In the genomic region with DNA sequence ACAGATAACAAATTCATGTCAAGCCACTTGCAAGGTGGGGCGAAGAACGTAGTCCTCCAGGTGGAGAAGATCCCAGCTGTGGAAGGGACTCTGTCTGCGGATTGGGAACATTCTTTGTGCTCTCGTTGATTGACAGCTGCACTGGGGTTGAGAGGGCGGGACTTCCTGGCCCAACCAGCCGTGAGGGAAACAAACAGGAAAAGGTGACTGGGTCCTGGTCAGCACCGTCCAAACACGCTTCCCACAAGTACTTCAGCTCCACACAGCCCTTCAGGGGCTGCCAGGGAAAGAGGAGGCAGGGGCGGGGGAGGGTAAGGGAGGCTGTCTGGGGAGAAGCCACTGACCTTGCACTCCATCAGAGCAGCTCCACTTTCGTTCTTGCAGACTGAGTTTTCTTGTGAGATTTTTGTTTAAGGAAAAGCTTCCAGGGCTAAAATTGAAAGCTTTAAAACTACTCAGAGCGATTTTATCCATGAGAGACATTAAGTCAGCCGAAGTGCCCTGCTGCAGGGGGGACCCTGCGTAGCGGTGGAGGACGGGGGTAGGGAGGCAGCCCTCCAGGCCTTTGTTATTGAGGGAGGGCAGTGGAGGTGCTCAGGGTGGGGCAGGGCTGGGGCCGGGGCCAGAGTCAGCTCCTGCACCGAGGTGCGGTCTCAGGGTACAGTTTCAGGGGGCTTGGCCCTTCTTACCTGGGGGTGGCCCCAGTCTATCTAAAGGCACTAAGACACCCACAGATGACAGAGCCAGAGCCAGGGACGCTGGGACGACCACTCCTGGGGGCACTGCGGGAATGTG, we compare ENCODE assay signal across 8 cellular contexts. TPM values are rescaled to one million over a fixed set of nuclear protein-coding genes. Genes with fewer than 3 reads are reported as not detected.
DNase-seq lines count a peak whose midpoint lies in the region; ATAC-seq and TF ChIP-seq lines count a peak whose summit lies in the region.

No MANE protein-coding gene starts in this region.

- no peak for TF ChIP-seq CTCF in WERI-Rb-1 (IDR thresholded peaks at IDR 0.05; ENCODE audit: low read depth, low read length)

- H3K4me3 ChIP-seq in WERI-Rb-1 (ENCODE audit: low read depth, low read length) (no peak overlapping the region), iPS DF 6.9 (ENCODE audit: low read length) (no peak overlapping the region), aorta (ENCODE audit: low read length in 2 of 2) (peak overlapping the region in 1 of 2 donors; percentile 8)

- ATAC-seq in aorta (ENCODE audit: low FRiP score) (peak; percentile 15), HG03571 (IDR thresholded peaks at IDR 0.05; ENCODE audit: unreplicated experiment) (no peak), GM18520 (IDR thresholded peaks at IDR 0.05; ENCODE audit: unreplicated experiment) (no peak)
- no peak for ATAC-seq in activated T-helper 17 cell treated with anti-CD3 and anti-CD28 coated beads, Interleukin-2, amount 50 U/mL, for 72 hours (replicated peaks)

- no peaks in the 10 kb centered on the region for H3K36me3 Mint-ChIP-seq in activated T-helper 17 cell treated with anti-CD3 and anti-CD28 coated beads, Interleukin-2, amount 50 U/mL, for 72 hours (ENCODE audit: low read depth)

- H3K27me3 Mint-ChIP-seq in activated T-helper 17 cell treated with anti-CD3 and anti-CD28 coated beads, Interleukin-2, amount 50 U/mL, for 72 hours, result peaks cover 16% of the 10 kb centered on the region

- H3K27me3 ChIP-seq in WERI-Rb-1 (ENCODE audit: insufficient read depth, low read depth, severe bottlenecking) (no peaks in the 10 kb centered on the region), iPS DF 6.9 (ENCODE audit: control insufficient read depth, insufficient read depth, low read length) (no peaks in the 10 kb centered on the region), aorta (ENCODE audit: control insufficient read depth in 1 of 2, insufficient read depth in 2 of 2, low read length in 1 of 2) (no peaks in the 10 kb centered on the region)

- no peak overlapping the region for H3K27ac Mint-ChIP-seq in activated T-helper 17 cell treated with anti-CD3 and anti-CD28 coated beads, Interleukin-2, amount 50 U/mL, for 72 hours

- no CpG with 5 or more reads among the region's 21 CpGs for WGBS in iPS DF 6.9 (ENCODE audit: insufficient coverage, insufficient read length)
- 60 to 63% methylated on average over 21 of the region's 21 CpGs for WGBS in aorta, 2 donors

- H3K9me3 ChIP-seq in WERI-Rb-1 (ENCODE audit: severe bottlenecking) (no peaks in the 10 kb centered on the region), iPS DF 6.9 (ENCODE audit: control insufficient read depth, insufficient read depth, low read length) (no peaks in the 10 kb centered on the region), aorta (ENCODE audit: control insufficient read depth, low read length) (no peaks in the 10 kb centered on the region)

- H3K36me3 ChIP-seq in WERI-Rb-1 (no peaks in the 10 kb centered on the region), iPS DF 6.9 (ENCODE audit: control insufficient read depth, insufficient read depth, low read length) (no peaks in the 10 kb centered on the region), aorta (ENCODE audit: control insufficient read depth in 1 of 2, insufficient read depth in 2 of 2, low read length in 1 of 2) (no peaks in the 10 kb centered on the region)

- H3K27ac ChIP-seq in WERI-Rb-1 (no peak overlapping the region), iPS DF 6.9 (ENCODE audit: low read length) (no peak overlapping the region), aorta (ENCODE audit: low read depth in 1 of 2, low read length in 2 of 2) (no peak overlapping the region)

- intact Hi-C loops in aorta (cut with DNase I), result no loop called here

- H3K4me3 Mint-ChIP-seq in activated T-helper 17 cell treated with anti-CD3 and anti-CD28 coated beads, Interleukin-2, amount 50 U/mL, for 72 hours, result no peak overlapping the region

- DNase-seq in activated effector memory CD4-positive, alpha-beta T cell treated with anti-CD3 and anti-CD28 coated beads, Interleukin-2, amount 50 U/mL, for 16 hours, result peak; percentile 56
- no peak for DNase-seq in activated effector memory CD4-positive, alpha-beta T cell treated with Interleukin-2 at 50 U/mL for 16 hours
- DNase-seq in WERI-Rb-1, result peak; percentile 19
- DNase-seq in iPS DF 6.9 (ENCODE audit: low read depth, low spot score), result peak; percentile 54
- DNase-seq in aorta, result peak in 1 of 2 donors; percentile 59

- no peaks in the 10 kb centered on the region for H3K4me1 Mint-ChIP-seq in activated T-helper 17 cell treated with anti-CD3 and anti-CD28 coated beads, Interleukin-2, amount 50 U/mL, for 72 hours

- no peaks in the 10 kb centered on the region; the same call in 1 of the 2 replicates for H3K4me1 ChIP-seq in iPS DF 6.9 (ENCODE audit: control insufficient read depth, insufficient read depth, low read length)
- no peaks in the 10 kb centered on the region for H3K4me1 ChIP-seq in aorta (ENCODE audit: control insufficient read depth in 1 of 2, insufficient read depth in 2 of 2, low read length in 2 of 2)

- no peaks in the 10 kb centered on the region for H3K9me3 Mint-ChIP-seq in activated T-helper 17 cell treated with anti-CD3 and anti-CD28 coated beads, Interleukin-2, amount 50 U/mL, for 72 hours

RNA-seq across cellular contexts. Expression of a gene that starts 21.6 kb away (rescaled TPM):
- total RNA-seq in aorta, result 1 to 10 TPM; 2.7 to 3.0 TPM
- polyA plus RNA-seq in aorta, result under 1 TPM; 0.13 to 0.59 TPM
- not detected for total RNA-seq in activated T-helper 17 cell treated with anti-CD3 and anti-CD28 coated beads, Interleukin-2, amount 50 U/mL, for 72 hours
